Comparison of ENCODE assay signal across 11 cellular contexts in the genomic region with DNA sequence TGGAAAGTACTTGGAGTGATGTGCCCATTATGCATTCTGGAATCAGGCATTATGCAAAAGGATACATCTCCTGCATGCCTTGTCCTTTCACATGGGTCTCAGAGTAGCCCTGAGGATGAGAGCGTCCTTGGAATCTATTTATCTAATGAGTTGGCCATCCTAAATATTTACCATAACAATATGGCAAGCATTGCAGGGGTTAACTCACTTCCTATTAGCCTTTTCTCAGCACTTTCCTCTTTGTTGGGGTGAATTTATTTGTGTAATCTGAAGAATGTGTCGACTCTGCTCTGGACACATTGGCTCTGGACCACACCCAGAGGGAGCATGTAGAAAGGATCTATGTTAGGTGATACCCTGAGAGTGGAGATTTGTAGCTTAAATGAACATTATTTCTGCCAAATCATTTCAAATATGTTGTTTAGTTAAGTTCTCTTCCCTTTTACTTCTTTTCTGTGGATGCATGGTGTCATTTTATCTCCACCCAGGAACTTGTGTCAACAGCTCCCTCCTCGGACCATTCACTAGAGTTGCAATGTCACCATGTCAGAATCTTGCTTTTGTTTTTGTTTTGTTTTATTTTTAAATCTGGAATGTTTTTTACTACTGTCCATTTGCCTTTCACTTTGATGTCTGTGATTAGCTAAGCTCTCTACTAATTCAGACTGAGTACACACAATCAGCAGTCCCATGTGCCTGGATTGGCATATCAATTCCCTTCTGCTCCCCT.
DNase-seq lines count a peak whose midpoint lies in the region; ATAC-seq and TF ChIP-seq lines count a peak whose summit lies in the region.
"Had no signal": no experiment of that assay in that cellular context is flagged by ENCODE, and none has a peak within 500 bp of the region (broad histone marks: within the 10 kb centered on the region; RNA-seq: fewer than 3 reads in every experiment).

No MANE protein-coding gene starts in this region.

- H4K20me1 ChIP-seq in neural cell (ENCODE audit: insufficient read depth) = no peaks in the 10 kb centered on the region

- H3K9me2 ChIP-seq in neural cell (ENCODE audit: insufficient read depth, low read length) = no peaks in the 10 kb centered on the region

- ATAC-seq in HG03175 (IDR thresholded peaks at IDR 0.05; ENCODE audit: unreplicated experiment) = no peak

- peak; percentile 35; the same call in 1 of the 2 replicates for TF ChIP-seq CTCF in LNCAP (IDR thresholded peaks at IDR 0.05)
- TF ChIP-seq CTCF in cardiac fibroblast (IDR thresholded peaks at IDR 0.05; ENCODE audit: low read depth, low read length) = no peak
- peak; percentile 70 for TF ChIP-seq CTCF in neural cell (IDR thresholded peaks at IDR 0.05; ENCODE audit: poor library complexity, severe bottlenecking)
- no peak for TF ChIP-seq CTCF in RWPE1 (conservative IDR thresholded peaks at IDR 0.05; ENCODE audit: low read depth)

- POLR2A ChIA-PET in RWPE1 (lab: Yijun Ruan, JAX; ENCODE audit: low non-redundant PET) = no interaction called here

- peaks cover 3% of the 10 kb centered on the region for H3K79me2 ChIP-seq in neural cell (replicated peaks; ENCODE audit: insufficient read depth, low read length)

- no peaks in the 10 kb centered on the region for H3K36me3 ChIP-seq in neural cell (ENCODE audit: insufficient read depth, low read length)
- H3K36me3 ChIP-seq: esophagus squamous epithelium had no signal

- peaks cover 5% of the 10 kb centered on the region for H3F3A ChIP-seq in neural cell (ENCODE audit: insufficient read depth, low read length, poor library complexity, severe bottlenecking)

- no peak overlapping the region for H2AFZ ChIP-seq in neural cell (ENCODE audit: low read depth, low read length)

- peak; percentile 3 for DNase-seq in GM04503 (ENCODE audit: low read depth)
- DNase-seq in cardiac fibroblast (ENCODE audit: low read depth in 2 of 2) = peak; percentile 4 to 16
- no peak for DNase-seq in RWPE1 (ENCODE audit: low spot score)
- no peak for DNase-seq in SKM-1 (lab: John Stamatoyannopoulos, UW; ENCODE audit: unreplicated experiment)
- DNase-seq: activated effector memory CD4-positive, alpha-beta T cell treated with anti-CD3 and anti-CD28 coated beads, Interleukin-2, amount 50 U/mL, for 16 hours; esophagus squamous epithelium; Karpas-422; T1000 had no signal

- no peak overlapping the region for H3K9ac ChIP-seq in neural cell (ENCODE audit: low read length)

- CTCF ChIA-PET in RWPE1 (lab: Yijun Ruan, JAX) = no interaction called here

- no peak for TF ChIP-seq EP300 in neural cell (conservative IDR thresholded peaks at IDR 0.05; ENCODE audit: poor library complexity, severe bottlenecking)

- H3K4me3 ChIP-seq in cardiac fibroblast (replicated peaks in 1 of 2; ENCODE audit: low read depth in 2 of 2, low read length in 2 of 2) = no peak overlapping the region
- no peak overlapping the region for H3K4me3 ChIP-seq in neural cell (ENCODE audit: low read length)
- H3K4me3 ChIP-seq: esophagus squamous epithelium had no signal

- no peaks in the 10 kb centered on the region for H3K27me3 ChIP-seq in neural cell (ENCODE audit: insufficient read depth, low read depth, low read length)

- H3K27ac ChIP-seq in neural cell (ENCODE audit: low read length) = no peak overlapping the region
- no peak overlapping the region for H3K27ac ChIP-seq in RWPE1
- H3K27ac ChIP-seq: esophagus squamous epithelium had no signal

- H3K4me2 ChIP-seq in neural cell (ENCODE audit: low read length) = no peak overlapping the region

- peak; percentile 75 for TF ChIP-seq RAD21 in neural cell (conservative IDR thresholded peaks at IDR 0.05)

- no peaks in the 10 kb centered on the region for H3K9me3 ChIP-seq in neural cell (ENCODE audit: low read length)
- H3K9me3 ChIP-seq: esophagus squamous epithelium had no signal

TF ChIP-seq in neural cell, 6 proteins besides CTCF, POLR2A, EP300 and RAD21:
- TF ChIP-seq, protein P1, sequence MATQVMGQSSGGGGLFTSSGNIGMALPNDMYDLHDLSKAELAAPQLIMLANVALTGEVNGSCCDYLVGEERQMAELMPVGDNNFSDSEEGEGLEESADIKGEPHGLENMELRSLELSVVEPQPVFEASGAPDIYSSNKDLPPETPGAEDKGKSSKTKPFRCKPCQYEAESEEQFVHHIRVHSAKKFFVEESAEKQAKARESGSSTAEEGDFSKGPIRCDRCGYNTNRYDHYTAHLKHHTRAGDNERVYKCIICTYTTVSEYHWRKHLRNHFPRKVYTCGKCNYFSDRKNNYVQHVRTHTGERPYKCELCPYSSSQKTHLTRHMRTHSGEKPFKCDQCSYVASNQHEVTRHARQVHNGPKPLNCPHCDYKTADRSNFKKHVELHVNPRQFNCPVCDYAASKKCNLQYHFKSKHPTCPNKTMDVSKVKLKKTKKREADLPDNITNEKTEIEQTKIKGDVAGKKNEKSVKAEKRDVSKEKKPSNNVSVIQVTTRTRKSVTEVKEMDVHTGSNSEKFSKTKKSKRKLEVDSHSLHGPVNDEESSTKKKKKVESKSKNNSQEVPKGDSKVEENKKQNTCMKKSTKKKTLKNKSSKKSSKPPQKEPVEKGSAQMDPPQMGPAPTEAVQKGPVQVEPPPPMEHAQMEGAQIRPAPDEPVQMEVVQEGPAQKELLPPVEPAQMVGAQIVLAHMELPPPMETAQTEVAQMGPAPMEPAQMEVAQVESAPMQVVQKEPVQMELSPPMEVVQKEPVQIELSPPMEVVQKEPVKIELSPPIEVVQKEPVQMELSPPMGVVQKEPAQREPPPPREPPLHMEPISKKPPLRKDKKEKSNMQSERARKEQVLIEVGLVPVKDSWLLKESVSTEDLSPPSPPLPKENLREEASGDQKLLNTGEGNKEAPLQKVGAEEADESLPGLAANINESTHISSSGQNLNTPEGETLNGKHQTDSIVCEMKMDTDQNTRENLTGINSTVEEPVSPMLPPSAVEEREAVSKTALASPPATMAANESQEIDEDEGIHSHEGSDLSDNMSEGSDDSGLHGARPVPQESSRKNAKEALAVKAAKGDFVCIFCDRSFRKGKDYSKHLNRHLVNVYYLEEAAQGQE (IDR thresholded peaks at IDR 0.05; ENCODE audit: borderline replicate concordance) = no peak
- TF ChIP-seq SMC3 (conservative IDR thresholded peaks at IDR 0.05; ENCODE audit: poor library complexity) (peak; percentile 73), MXI1 (conservative IDR thresholded peaks at IDR 0.05; ENCODE audit: poor library complexity, severe bottlenecking) (no peak), POLR2AphosphoS5 (IDR thresholded peaks at IDR 0.05) (no peak), TAF1 (IDR thresholded peaks at IDR 0.05; ENCODE audit: low read depth) (no peak)

Comparison
In these comparisons a context has a peak if more than half of its experiments do, and no peak if none do; other contexts are left out.
1. DNase-seq: peak in GM04503 (single experiment) and cardiac fibroblast (2 of 2); none in RWPE1 (single experiment) and SKM-1 (single experiment).
2. CTCF ChIP-seq: peak in LNCAP (single experiment) and neural cell (single experiment); none in cardiac fibroblast (single experiment) and RWPE1 (single experiment).